In genomic region chr4:85761803-85762202, GRCh38 we compare ENCODE assay signal across 11 cellular contexts.
A peak's percentile ranks its signal among the peaks of the same experiment; 100 is the strongest.
DNase-seq lines count a peak whose midpoint lies in the region; ATAC-seq and TF ChIP-seq lines count a peak whose summit lies in the region.
"Had no signal": no experiment of that assay in that cellular context is flagged by ENCODE, and none has a peak within 500 bp of the region (broad histone marks: within the 10 kb centered on the region; RNA-seq: fewer than 3 reads in every experiment).

No MANE protein-coding gene starts in this region.

- intact Hi-C loops in left ventricle myocardium superior (cut with micrococcal nuclease) (no loop called here), posterior cingulate gyrus (cut with DNase I) (no loop called here), prostate gland (cut with DNase I) (no loop called here)

- no peaks in the 10 kb centered on the region for H3K27me3 ChIP-seq in prostate gland (replicated peaks; ENCODE audit: insufficient read depth)

- H3K36me3 ChIP-seq in prostate gland, result no peaks in the 10 kb centered on the region

- H3K9me3 ChIP-seq in prostate gland, result no peaks in the 10 kb centered on the region

- no peak for TF ChIP-seq CTCF in prostate gland (IDR thresholded peaks at IDR 0.05)

- DNase-seq in EH (ENCODE audit: low read depth) (peak; percentile 68), caudate nucleus (lab: John Stamatoyannopoulos, UW) (no peak), left ventricle myocardium superior (peak; percentile 44), pulmonary artery endothelial cell (ENCODE audit: low read depth, low spot score) (peak; percentile 88), posterior cingulate gyrus (no peak), kidney tubule cell (ENCODE audit: low spot score) (no peak), prostate gland (ENCODE audit: low spot score) (no peak)
- DNase-seq: activated CD8-positive, alpha-beta T cell treated with anti-CD3 and anti-CD28 coated beads for 36 hours; effector CD4-positive, alpha-beta T cell; stimulated activated CD8-positive, alpha-beta memory T cell treated with anti-CD3 and anti-CD28 coated beads, Interleukin-4, amount 100 ng/mL, for 48 hours had no signal

- no peaks in the 10 kb centered on the region for H3K4me1 ChIP-seq in prostate gland (replicated peaks)

- no peak for TF ChIP-seq POLR2A in prostate gland (IDR thresholded peaks at IDR 0.05)

- H3K27ac ChIP-seq in caudate nucleus (ENCODE audit: low read depth, low read length) (peak overlapping the region; percentile 11), prostate gland (no peak overlapping the region)

- ATAC-seq in left ventricle myocardium superior, result peak; percentile 77
- no peak for ATAC-seq in GM18858 (IDR thresholded peaks at IDR 0.05; ENCODE audit: unreplicated experiment)
- ATAC-seq: activated CD8-positive, alpha-beta T cell treated with anti-CD3 and anti-CD28 coated beads for 36 hours had no signal

- WGBS in prostate gland, result 31% methylated on average over 3 of the region's 3 CpGs

- H3K4me3 ChIP-seq in prostate gland, result no peak overlapping the region

Comparison
In these comparisons a context has a peak if more than half of its experiments do, and no peak if none do; other contexts are left out.
1. DNase-seq: peak in EH (single experiment), left ventricle myocardium superior (single experiment) and pulmonary artery endothelial cell (single experiment); none in caudate nucleus (0 of 61), posterior cingulate gyrus (0 of 10), kidney tubule cell (single experiment) and prostate gland (single experiment).